Comparison of ENCODE assay signal across 28 cellular contexts in the genomic region with DNA sequence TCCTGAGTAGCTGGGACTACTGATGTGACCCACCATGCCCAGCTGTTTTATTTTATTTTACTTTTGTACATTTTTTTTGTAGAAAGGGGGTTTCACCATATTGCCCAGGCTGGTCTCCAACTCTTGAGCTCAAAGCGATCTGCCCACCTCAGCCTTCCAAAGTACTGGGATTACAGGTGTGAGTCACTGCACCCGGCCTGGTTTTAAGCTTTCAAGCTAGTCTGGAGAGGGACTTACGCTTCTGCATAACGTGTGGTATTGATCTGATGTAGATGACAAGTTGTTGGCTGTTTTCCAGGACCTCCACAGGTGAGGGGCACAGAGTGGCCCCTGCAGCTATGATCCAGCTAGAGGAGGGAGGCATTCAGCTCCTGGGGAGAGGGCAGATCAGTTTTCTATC. TPM values are rescaled to one million over a fixed set of nuclear protein-coding genes. Genes with fewer than 3 reads are reported as not detected.
"Had no signal": no experiment of that assay in that cellular context is flagged by ENCODE, and none has a peak within 500 bp of the region (broad histone marks: within the 10 kb centered on the region; RNA-seq: fewer than 3 reads in every experiment).

No MANE protein-coding gene starts in this region.

- H3K4me3 ChIP-seq: coronary artery, esophagus muscularis mucosa, gastroesophageal sphincter, psoas muscle, right lobe of liver, tibial artery, upper lobe of left lung, uterus had no signal

- DNase-seq: effector CD4-positive, alpha-beta T cell; immature natural killer cell; kidney; left cardiac atrium; mesendoderm; naive B cell; psoas muscle; retina; right lobe of liver; stimulated activated CD4-positive, alpha-beta T cell treated with anti-CD3 and anti-CD28 coated beads, Interleukin-15, amount 100 ng/mL, for 24 hours; stimulated activated CD4-positive, alpha-beta T cell treated with anti-CD3 and anti-CD28 coated beads, Interleukin-1b, Interleukin-23, amount 100 ng/mL, for 48 hours; stimulated activated CD4-positive, alpha-beta T cell treated with anti-CD3 and anti-CD28 coated beads, Interleukin-4, amount 100 ng/mL, for 24 hours; tibial artery; upper lobe of left lung; uterus had no signal

- H3K27me3 ChIP-seq: esophagus muscularis mucosa, gastroesophageal sphincter, right lobe of liver, tibial artery, upper lobe of left lung, uterus had no signal

- H3K4me1 Mint-ChIP-seq: immature natural killer cell, naive B cell had no signal

- H3K36me3 ChIP-seq: esophagus muscularis mucosa, gastroesophageal sphincter, right lobe of liver, tibial artery, upper lobe of left lung, uterus had no signal

- H3K27ac Mint-ChIP-seq: immature natural killer cell; naive B cell; nephron; stimulated activated memory B cell treated with anti-CD40 and anti-IgM and Interleukin-4, amounts not matched to agents 10 μg/mL and 1 μg/mL and 100 μg/mL, for 72 hours; stimulated activated naive CD8-positive, alpha-beta T cell treated with anti-CD3 and anti-CD28 coated beads, Interleukin-15, Interleukin-2, amounts not matched to agents 100 ng/mL and 50 ng/mL, for 24 hours had no signal

- H3K4me3 Mint-ChIP-seq: immature natural killer cell; naive B cell; nephron; stimulated activated memory B cell treated with anti-CD40 and anti-IgM and Interleukin-4, amounts not matched to agents 10 μg/mL and 1 μg/mL and 100 μg/mL, for 72 hours; stimulated activated naive CD8-positive, alpha-beta T cell treated with anti-CD3 and anti-CD28 coated beads, Interleukin-15, Interleukin-2, amounts not matched to agents 100 ng/mL and 50 ng/mL, for 24 hours had no signal

- H3K9me3 Mint-ChIP-seq: immature natural killer cell; stimulated activated memory B cell treated with anti-CD40 and anti-IgM and Interleukin-4, amounts not matched to agents 10 μg/mL and 1 μg/mL and 100 μg/mL, for 72 hours; stimulated activated naive CD8-positive, alpha-beta T cell treated with anti-CD3 and anti-CD28 coated beads, Interleukin-15, Interleukin-2, amounts not matched to agents 100 ng/mL and 50 ng/mL, for 24 hours had no signal

- FAIRE-seq: endometrium, kidney had no signal

- H3K36me3 Mint-ChIP-seq: immature natural killer cell; naive B cell; stimulated activated memory B cell treated with anti-CD40 and anti-IgM and Interleukin-4, amounts not matched to agents 10 μg/mL and 1 μg/mL and 100 μg/mL, for 72 hours had no signal

- ATAC-seq: gastroesophageal sphincter; left cardiac atrium; psoas muscle; right lobe of liver; stimulated activated memory B cell treated with anti-CD40 and anti-IgM and Interleukin-4, amounts not matched to agents 10 μg/mL and 1 μg/mL and 100 μg/mL, for 72 hours had no signal

RNA-seq across cellular contexts. Expression of a gene that starts 6.8 kb away (rescaled TPM):
- total RNA-seq: fibroblast of villous mesenchyme, temporal lobe had no signal

RNA-seq across cellular contexts. Expression of a gene that starts 25.6 kb away (rescaled TPM):
- total RNA-seq: dermis microvascular lymphatic vessel endothelial cell, fibroblast of villous mesenchyme, lung microvascular endothelial cell, omental fat pad, psoas muscle, temporal lobe had no signal

RNA-seq across cellular contexts. Expression of a gene that starts 54.3 kb away (rescaled TPM):
- total RNA-seq: dermis microvascular lymphatic vessel endothelial cell, esophagus muscularis mucosa, fibroblast of villous mesenchyme, gastroesophageal sphincter, kidney, left cardiac atrium, liver, lung microvascular endothelial cell, omental fat pad, right lobe of liver, uterus had no signal
